18 cellular contexts compared by ENCODE assay signal in the genomic region with DNA sequence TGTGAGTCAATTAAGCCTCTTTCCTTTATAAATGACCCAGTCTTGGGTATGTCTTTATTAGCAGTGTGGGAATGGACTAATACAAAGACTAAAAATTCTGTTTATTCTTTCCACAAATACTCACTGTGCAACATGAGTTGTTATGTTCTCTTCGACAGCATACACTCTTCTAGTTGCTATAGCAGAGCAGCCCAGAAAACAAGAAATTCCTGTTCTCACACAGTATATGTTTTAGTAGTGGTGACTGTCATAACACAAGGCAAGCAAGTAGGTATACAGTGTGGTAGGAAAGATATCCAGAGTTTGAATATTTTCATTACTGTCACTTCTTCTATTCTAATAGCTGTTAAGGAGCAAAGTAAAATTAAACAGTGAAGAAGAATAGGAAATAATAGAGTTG.
"Had no signal": no experiment of that assay in that cellular context is flagged by ENCODE, and none has a peak within 500 bp of the region (broad histone marks: within the 10 kb centered on the region; RNA-seq: fewer than 3 reads in every experiment).

No MANE protein-coding gene starts in this region.

- H3K4me3 Mint-ChIP-seq: activated CD4-positive, alpha-beta memory T cell treated with anti-CD3 and anti-CD28 coated beads for 36 hours; activated T-helper 17 cell treated with anti-CD3 and anti-CD28 coated beads, Interleukin-2, amount 50 U/mL, for 72 hours; effector memory CD8-positive, alpha-beta T cell; naive B cell; neural crest cell; T-helper 1 cell treated with Interleukin-12 subunit alpha and Interleukin-12 subunit beta and Interleukin-4 antibody, amounts not matched to agents 30 μg/mL and 1 μg/mL, for 36 hours had no signal

- H3K4me1 Mint-ChIP-seq: activated T-helper 17 cell treated with anti-CD3 and anti-CD28 coated beads, Interleukin-2, amount 50 U/mL, for 72 hours; naive B cell; neural crest cell had no signal

- DNase-seq: activated CD4-positive, alpha-beta memory T cell treated with anti-CD3 and anti-CD28 coated beads for 36 hours; activated naive CD4-positive, alpha-beta T cell treated with Interleukin-2 at 50 U/mL for 16 hours; body of pancreas; caudate nucleus; effector memory CD8-positive, alpha-beta T cell; gastrocnemius medialis; head of caudate nucleus; kidney; left ventricle myocardium inferior; mucosa of descending colon; naive B cell; stimulated activated CD4-positive, alpha-beta T cell treated with anti-CD3 and anti-CD28 coated beads, Interleukin-12 subunit alpha, Interleukin-12 subunit beta, amount 100 ng/mL, for 4 hours; stimulated activated CD4-positive, alpha-beta T cell treated with anti-CD3 and anti-CD28 coated beads, Interleukin-2, amount 100 ng/mL, for 24 hours; stimulated activated naive CD4-positive, alpha-beta T cell treated with Interleukin-2 at 50 U/mL for 16 hours; transverse colon had no signal

- H3K27ac ChIP-seq: body of pancreas, gastrocnemius medialis, left ventricle myocardium inferior, transverse colon had no signal

- H3K9me3 Mint-ChIP-seq: neural crest cell; T-helper 1 cell treated with Interleukin-12 subunit alpha and Interleukin-12 subunit beta and Interleukin-4 antibody, amounts not matched to agents 30 μg/mL and 1 μg/mL, for 36 hours had no signal

- H3K9me3 ChIP-seq: body of pancreas, gastrocnemius medialis, left ventricle myocardium inferior, mucosa of descending colon, transverse colon had no signal

- H3K4me3 ChIP-seq: body of pancreas, gastrocnemius medialis, left ventricle myocardium inferior, mucosa of descending colon, transverse colon had no signal

- H3K36me3 ChIP-seq: gastrocnemius medialis, left ventricle myocardium inferior, transverse colon had no signal

- H3K27me3 Mint-ChIP-seq: activated CD4-positive, alpha-beta memory T cell treated with anti-CD3 and anti-CD28 coated beads for 36 hours; activated T-helper 17 cell treated with anti-CD3 and anti-CD28 coated beads, Interleukin-2, amount 50 U/mL, for 72 hours; effector memory CD8-positive, alpha-beta T cell; naive B cell had no signal

- H3K4me1 ChIP-seq: body of pancreas, gastrocnemius medialis, left ventricle myocardium inferior, transverse colon had no signal

- H3K36me3 Mint-ChIP-seq: activated CD4-positive, alpha-beta memory T cell treated with anti-CD3 and anti-CD28 coated beads for 36 hours; naive B cell had no signal

- H3K27ac Mint-ChIP-seq: activated CD4-positive, alpha-beta memory T cell treated with anti-CD3 and anti-CD28 coated beads for 36 hours; activated T-helper 17 cell treated with anti-CD3 and anti-CD28 coated beads, Interleukin-2, amount 50 U/mL, for 72 hours; effector memory CD8-positive, alpha-beta T cell; naive B cell; T-helper 1 cell treated with Interleukin-12 subunit alpha and Interleukin-12 subunit beta and Interleukin-4 antibody, amounts not matched to agents 30 μg/mL and 1 μg/mL, for 36 hours had no signal

- H3K27me3 ChIP-seq: body of pancreas, gastrocnemius medialis, transverse colon had no signal
